ENCODE assay signal across 3 cellular contexts in the genomic region with DNA sequence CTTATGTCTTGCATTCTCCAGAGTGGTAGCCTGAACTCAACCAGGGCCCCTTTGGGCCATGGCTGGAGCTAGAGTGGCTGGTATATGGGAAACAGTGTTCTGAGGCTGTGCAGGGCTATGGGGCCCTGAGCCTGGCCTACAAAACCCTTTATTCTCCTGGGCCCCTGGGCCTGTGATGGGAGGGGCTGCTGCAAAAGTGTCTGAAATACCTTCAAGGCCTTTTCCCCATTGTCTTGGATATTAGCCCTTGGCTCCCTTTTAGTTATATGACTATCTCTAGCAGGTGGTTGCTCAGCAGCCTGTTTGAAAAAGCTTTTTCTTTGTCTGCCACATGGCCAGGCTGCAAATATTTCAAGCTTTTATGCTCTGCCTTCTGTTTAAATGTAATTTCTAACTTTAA.
TF ChIP-seq lines count a peak whose summit lies in the region.

No MANE protein-coding gene starts in this region.

TF ChIP-seq in GM23338, 12 proteins besides CTCF, POLR2A, EP300 and RAD21 (continues in another document):
- TF ChIP-seq, protein P1, sequence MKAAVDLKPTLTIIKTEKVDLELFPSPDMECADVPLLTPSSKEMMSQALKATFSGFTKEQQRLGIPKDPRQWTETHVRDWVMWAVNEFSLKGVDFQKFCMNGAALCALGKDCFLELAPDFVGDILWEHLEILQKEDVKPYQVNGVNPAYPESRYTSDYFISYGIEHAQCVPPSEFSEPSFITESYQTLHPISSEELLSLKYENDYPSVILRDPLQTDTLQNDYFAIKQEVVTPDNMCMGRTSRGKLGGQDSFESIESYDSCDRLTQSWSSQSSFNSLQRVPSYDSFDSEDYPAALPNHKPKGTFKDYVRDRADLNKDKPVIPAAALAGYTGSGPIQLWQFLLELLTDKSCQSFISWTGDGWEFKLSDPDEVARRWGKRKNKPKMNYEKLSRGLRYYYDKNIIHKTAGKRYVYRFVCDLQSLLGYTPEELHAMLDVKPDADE (IDR thresholded peaks at IDR 0.05), result no peak
- no peak for TF ChIP-seq EZH2 (IDR thresholded peaks at IDR 0.05; ENCODE audit: low read depth, unreplicated experiment)
- no peak for TF ChIP-seq ZNF331 (CRISPR knock-in tag; IDR thresholded peaks at IDR 0.05; ENCODE audit: low read depth)
- no peak for TF ChIP-seq STAT1 (IDR thresholded peaks at IDR 0.05; ENCODE audit: unreplicated experiment)
- no peak for TF ChIP-seq ZNF114 (CRISPR knock-in tag; IDR thresholded peaks at IDR 0.05)
- TF ChIP-seq, protein P2, sequence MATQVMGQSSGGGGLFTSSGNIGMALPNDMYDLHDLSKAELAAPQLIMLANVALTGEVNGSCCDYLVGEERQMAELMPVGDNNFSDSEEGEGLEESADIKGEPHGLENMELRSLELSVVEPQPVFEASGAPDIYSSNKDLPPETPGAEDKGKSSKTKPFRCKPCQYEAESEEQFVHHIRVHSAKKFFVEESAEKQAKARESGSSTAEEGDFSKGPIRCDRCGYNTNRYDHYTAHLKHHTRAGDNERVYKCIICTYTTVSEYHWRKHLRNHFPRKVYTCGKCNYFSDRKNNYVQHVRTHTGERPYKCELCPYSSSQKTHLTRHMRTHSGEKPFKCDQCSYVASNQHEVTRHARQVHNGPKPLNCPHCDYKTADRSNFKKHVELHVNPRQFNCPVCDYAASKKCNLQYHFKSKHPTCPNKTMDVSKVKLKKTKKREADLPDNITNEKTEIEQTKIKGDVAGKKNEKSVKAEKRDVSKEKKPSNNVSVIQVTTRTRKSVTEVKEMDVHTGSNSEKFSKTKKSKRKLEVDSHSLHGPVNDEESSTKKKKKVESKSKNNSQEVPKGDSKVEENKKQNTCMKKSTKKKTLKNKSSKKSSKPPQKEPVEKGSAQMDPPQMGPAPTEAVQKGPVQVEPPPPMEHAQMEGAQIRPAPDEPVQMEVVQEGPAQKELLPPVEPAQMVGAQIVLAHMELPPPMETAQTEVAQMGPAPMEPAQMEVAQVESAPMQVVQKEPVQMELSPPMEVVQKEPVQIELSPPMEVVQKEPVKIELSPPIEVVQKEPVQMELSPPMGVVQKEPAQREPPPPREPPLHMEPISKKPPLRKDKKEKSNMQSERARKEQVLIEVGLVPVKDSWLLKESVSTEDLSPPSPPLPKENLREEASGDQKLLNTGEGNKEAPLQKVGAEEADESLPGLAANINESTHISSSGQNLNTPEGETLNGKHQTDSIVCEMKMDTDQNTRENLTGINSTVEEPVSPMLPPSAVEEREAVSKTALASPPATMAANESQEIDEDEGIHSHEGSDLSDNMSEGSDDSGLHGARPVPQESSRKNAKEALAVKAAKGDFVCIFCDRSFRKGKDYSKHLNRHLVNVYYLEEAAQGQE (IDR thresholded peaks at IDR 0.05; ENCODE audit: unreplicated experiment), result no peak
- TF ChIP-seq JUNB (IDR thresholded peaks at IDR 0.05; ENCODE audit: unreplicated experiment), result no peak
- TF ChIP-seq NANOG (IDR thresholded peaks at IDR 0.05; ENCODE audit: borderline replicate concordance), result no peak
- no peak for TF ChIP-seq CREB1 (CRISPR knock-in tag; IDR thresholded peaks at IDR 0.05; ENCODE audit: low read depth)

TF ChIP-seq in HEK293, 187 proteins besides CTCF, POLR2A, EP300 and RAD21:
- TF ChIP-seq ZNF585B (tag by site-specific recombination; IDR thresholded peaks at IDR 0.05) (0 out of 2 replicates have a peak, but pooled peaks have one; percentile 30), ZNF214 (tag by site-specific recombination; IDR thresholded peaks at IDR 0.05; ENCODE audit: borderline replicate concordance) (no peak), ZNF768 (tag by site-specific recombination; IDR thresholded peaks at IDR 0.05) (no peak)

TF ChIP-seq in H1, 55 proteins besides CTCF, POLR2A, EP300 and RAD21:
- TF ChIP-seq CBX8 (IDR thresholded peaks at IDR 0.05; ENCODE audit: borderline replicate concordance, low read depth, low read length) (no peak), YY1 (IDR thresholded peaks at IDR 0.05; ENCODE audit: low read depth, low read length) (no peak), SIX5 (IDR thresholded peaks at IDR 0.05; ENCODE audit: low read depth, low read length) (no peak), SAP30 (IDR thresholded peaks at IDR 0.05; ENCODE audit: insufficient read depth, insufficient replicate concordance, low read length) (no peak), GTF2F1 (IDR thresholded peaks at IDR 0.05; ENCODE audit: borderline replicate concordance, low read depth, low read length) (no peak), TBP (IDR thresholded peaks at IDR 0.05; ENCODE audit: low read depth, low read length) (no peak)
- TF ChIP-seq, protein P3, sequence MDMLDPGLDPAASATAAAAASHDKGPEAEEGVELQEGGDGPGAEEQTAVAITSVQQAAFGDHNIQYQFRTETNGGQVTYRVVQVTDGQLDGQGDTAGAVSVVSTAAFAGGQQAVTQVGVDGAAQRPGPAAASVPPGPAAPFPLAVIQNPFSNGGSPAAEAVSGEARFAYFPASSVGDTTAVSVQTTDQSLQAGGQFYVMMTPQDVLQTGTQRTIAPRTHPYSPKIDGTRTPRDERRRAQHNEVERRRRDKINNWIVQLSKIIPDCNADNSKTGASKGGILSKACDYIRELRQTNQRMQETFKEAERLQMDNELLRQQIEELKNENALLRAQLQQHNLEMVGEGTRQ (IDR thresholded peaks at IDR 0.05; ENCODE audit: low read length), result no peak
